In genomic region chr1:100351095-100351884, GRCh38 we compare ENCODE assay signal across 8 cellular contexts. TPM values are rescaled to one million over a fixed set of nuclear protein-coding genes. Genes with fewer than 3 reads are reported as not detected.
DNase-seq lines count a peak whose midpoint lies in the region; ATAC-seq and TF ChIP-seq lines count a peak whose summit lies in the region.

No MANE protein-coding gene starts in this region.

- peak overlapping the region; percentile 95 to 100 (median 98) for H3K27ac Mint-ChIP-seq in naive thymus-derived CD4-positive, alpha-beta T cell
- H3K27ac Mint-ChIP-seq in stimulated activated memory B cell treated with anti-CD40 and anti-IgM and Interleukin-4, amounts not matched to agents 10 μg/mL and 1 μg/mL and 100 μg/mL, for 72 hours = peak overlapping the region; percentile 92

- peaks cover 0 to 4% (median 0%) of the 10 kb centered on the region in 11 donors for H3K9me3 Mint-ChIP-seq in naive thymus-derived CD4-positive, alpha-beta T cell
- no peaks in the 10 kb centered on the region for H3K9me3 Mint-ChIP-seq in stimulated activated memory B cell treated with anti-CD40 and anti-IgM and Interleukin-4, amounts not matched to agents 10 μg/mL and 1 μg/mL and 100 μg/mL, for 72 hours

- peaks cover 0 to under 1% (median 0%) of the 10 kb centered on the region in 5 donors for H3K27me3 Mint-ChIP-seq in naive thymus-derived CD4-positive, alpha-beta T cell
- H3K27me3 Mint-ChIP-seq in stimulated activated memory B cell treated with anti-CD40 and anti-IgM and Interleukin-4, amounts not matched to agents 10 μg/mL and 1 μg/mL and 100 μg/mL, for 72 hours = no peaks in the 10 kb centered on the region

- peaks cover 23 to 35% (median 26%) of the 10 kb centered on the region in 7 donors for H3K4me1 Mint-ChIP-seq in naive thymus-derived CD4-positive, alpha-beta T cell
- H3K4me1 Mint-ChIP-seq in stimulated activated memory B cell treated with anti-CD40 and anti-IgM and Interleukin-4, amounts not matched to agents 10 μg/mL and 1 μg/mL and 100 μg/mL, for 72 hours = peaks cover 39% of the 10 kb centered on the region

- TF ChIP-seq CTCF in KMS-11 (conservative IDR thresholded peaks at IDR 0.05; ENCODE audit: low read depth, low read length) (peak; percentile 54), Peyer's patch (IDR thresholded peaks at IDR 0.05) (peak; percentile 5 to 22 (median 14)), fibroblast of lung (conservative IDR thresholded peaks at IDR 0.05 in 1 of 2, IDR thresholded peaks at IDR 0.05 in 1 of 2; ENCODE audit: low read depth in 1 of 2, low read length in 2 of 2) (peak in 1 of 2 donors; percentile 25)

- POLR2A ChIA-PET in naive thymus-derived CD4-positive, alpha-beta T cell (lab: Charles Lee) = interaction anchor here (0.6 to 9.3 kb wide), 16 partner anchors 10 to 108 kb away, joined by 3 to 196 read pairs (median 18); partner anchors contain the start of genes DBT and RTCA

- H3K9ac ChIP-seq in KMS-11 = peak overlapping the region; percentile 53
- H3K9ac ChIP-seq in fibroblast of lung (ENCODE audit: insufficient read depth, low read length) = peak overlapping the region; percentile 47

- H3K4me1 ChIP-seq in KMS-11 (ENCODE audit: low read depth, poor library complexity, severe bottlenecking) (peaks cover 24% of the 10 kb centered on the region), Peyer's patch (peaks cover 0 to 24% (median 4%) of the 10 kb centered on the region in 4 donors), fibroblast of lung (ENCODE audit: control insufficient read depth, extremely low read depth, insufficient read depth, low read length) (peaks cover 5% of the 10 kb centered on the region)
- peaks cover 10 to 19% of the 10 kb centered on the region in 2 donors for H3K4me1 ChIP-seq in naive thymus-derived CD4-positive, alpha-beta T cell (ENCODE audit: control insufficient read depth in 2 of 2, insufficient read depth in 2 of 2, low read length in 2 of 2)

- H3K79me2 ChIP-seq in KMS-11 (ENCODE audit: insufficient read depth, low read depth) (0 out of 2 replicates have a peak, but pooled peaks cover 5% of the 10 kb centered on the region), fibroblast of lung (ENCODE audit: control insufficient read depth, insufficient read depth, low read length) (no peaks in the 10 kb centered on the region)

- DNase-seq in Daoy (ENCODE audit: low read depth) (peak; percentile 97), Peyer's patch (peak; percentile 91 to 96 (median 96)), activated T-helper 1 cell treated with Interleukin-2 at 50 U/mL for 16 hours (ENCODE audit: low read depth) (peak; percentile 74), fibroblast of lung (ENCODE audit: low read depth in 2 of 2) (peak; percentile 90 to 91)
- peak; percentile 73 to 91 (median 85) for DNase-seq in naive thymus-derived CD4-positive, alpha-beta T cell

- intact Hi-C loops in naive thymus-derived CD4-positive, alpha-beta T cell (cut with micrococcal nuclease) = loop anchor here (1.0 to 5.0 kb wide), 14 partner anchors 54 to 886 kb away; partner anchors contain the start of genes DBT (in 1 of the 2), GPR88 (in 1 of the 2), RTCA (in 1 of the 2) and S1PR1 (in 1 of the 2)

- H3K4me3 ChIP-seq in KMS-11 (IDR thresholded peaks at IDR 0.05; ENCODE audit: insufficient read depth, low read depth, low read length) (no peak overlapping the region), Peyer's patch (peak overlapping the region; percentile 59 to 96 (median 92)), fibroblast of lung (replicated peaks in 1 of 4; ENCODE audit: control extremely low read depth in 1 of 4, insufficient read depth in 1 of 4, low read depth in 3 of 4, low read length in 4 of 4) (peak overlapping the region; percentile 54 to 93 (median 86))
- peak overlapping the region; percentile 94 for H3K4me3 ChIP-seq in naive thymus-derived CD4-positive, alpha-beta T cell (ENCODE audit: low read length)

- H3K4me2 ChIP-seq in KMS-11 (peak overlapping the region; percentile 58; the same call in 1 of the 2 replicates), fibroblast of lung (ENCODE audit: extremely low read depth, insufficient read depth, low read length) (peak overlapping the region; percentile 85)

- peaks cover 0 to 28% (median 20%) of the 10 kb centered on the region in 5 donors for H3K36me3 Mint-ChIP-seq in naive thymus-derived CD4-positive, alpha-beta T cell
- no peaks in the 10 kb centered on the region for H3K36me3 Mint-ChIP-seq in stimulated activated memory B cell treated with anti-CD40 and anti-IgM and Interleukin-4, amounts not matched to agents 10 μg/mL and 1 μg/mL and 100 μg/mL, for 72 hours

- CTCF ChIA-PET in naive thymus-derived CD4-positive, alpha-beta T cell (lab: Charles Lee) = interaction anchor here (0.7 to 5.1 kb wide), 8 partner anchors 9 to 113 kb away, joined by 3 to 81 read pairs (median 4); no protein-coding TSS in a partner anchor

- H3K27ac ChIP-seq in KMS-11 (peak overlapping the region; percentile 91), Peyer's patch (peak overlapping the region; percentile 82 to 96 (median 86)), fibroblast of lung (ENCODE audit: insufficient read depth, low read length) (peak overlapping the region; percentile 77)
- H3K27ac ChIP-seq in naive thymus-derived CD4-positive, alpha-beta T cell (ENCODE audit: low read depth, low read length) = peak overlapping the region; percentile 89

- H3K36me3 ChIP-seq in KMS-11 (ENCODE audit: insufficient read depth) = no peaks in the 10 kb centered on the region
- H3K36me3 ChIP-seq in Peyer's patch = no peaks in the 10 kb centered on the region
- no peaks in the 10 kb centered on the region for H3K36me3 ChIP-seq in fibroblast of lung (ENCODE audit: control insufficient read depth, insufficient read depth, low read length)
- H3K36me3 ChIP-seq in naive thymus-derived CD4-positive, alpha-beta T cell (ENCODE audit: control insufficient read depth in 2 of 3, insufficient read depth in 3 of 3, low read length in 3 of 3) = peaks cover 0 to 17% (median 5%) of the 10 kb centered on the region in 3 experiments

- H3K9me3 ChIP-seq in Peyer's patch (no peaks in the 10 kb centered on the region), fibroblast of lung (ENCODE audit: control insufficient read depth, insufficient read depth, low read depth, low read length) (no peaks in the 10 kb centered on the region)
- no peaks in the 10 kb centered on the region for H3K9me3 ChIP-seq in naive thymus-derived CD4-positive, alpha-beta T cell (ENCODE audit: control insufficient read depth in 2 of 3, low read length in 3 of 3)

- peak overlapping the region; percentile 89 to 100 (median 98) for H3K4me3 Mint-ChIP-seq in naive thymus-derived CD4-positive, alpha-beta T cell
- peak overlapping the region; percentile 99 for H3K4me3 Mint-ChIP-seq in stimulated activated memory B cell treated with anti-CD40 and anti-IgM and Interleukin-4, amounts not matched to agents 10 μg/mL and 1 μg/mL and 100 μg/mL, for 72 hours

- no peaks in the 10 kb centered on the region for H4K20me1 ChIP-seq in KMS-11 (ENCODE audit: insufficient read depth)
- no peaks in the 10 kb centered on the region for H4K20me1 ChIP-seq in fibroblast of lung (ENCODE audit: control insufficient read depth, extremely low read depth, insufficient read depth, low read length)

- ATAC-seq in GM21786 (IDR thresholded peaks at IDR 0.05; ENCODE audit: unreplicated experiment) = peak; percentile 58
- peak; percentile 82 for ATAC-seq in naive thymus-derived CD4-positive, alpha-beta T cell
- ATAC-seq in stimulated activated memory B cell treated with anti-CD40 and anti-IgM and Interleukin-4, amounts not matched to agents 10 μg/mL and 1 μg/mL and 100 μg/mL, for 72 hours = peak; percentile 80

- H3K27me3 ChIP-seq in KMS-11 (ENCODE audit: insufficient read depth, low read depth) (no peaks in the 10 kb centered on the region), Peyer's patch (no peaks in the 10 kb centered on the region), fibroblast of lung (ENCODE audit: control insufficient read depth, insufficient read depth, low read length) (no peaks in the 10 kb centered on the region)
- H3K27me3 ChIP-seq in naive thymus-derived CD4-positive, alpha-beta T cell (ENCODE audit: control insufficient read depth in 2 of 2, insufficient read depth in 2 of 2, low read length in 2 of 2) = no peaks in the 10 kb centered on the region

- TF ChIP-seq POLR2A in Peyer's patch (IDR thresholded peaks at IDR 0.05) = peak; percentile 58 to 71

- peak overlapping the region; percentile 84 for H2AFZ ChIP-seq in KMS-11 (ENCODE audit: low read depth)
- peak overlapping the region; percentile 80 for H2AFZ ChIP-seq in fibroblast of lung (ENCODE audit: low read length)

RNA-seq across cellular contexts. Expression of gene CDC14A, which starts 1.0 kb away (rescaled TPM):
- 4.6 and 5.1 TPM in 2 replicates for total RNA-seq in Daoy (2014; rRNA removed; shearing (Covaris generic))
- 10 to 100 TPM; 51.2 to 97.6 (median 81.2) TPM for total RNA-seq in Peyer's patch
- total RNA-seq in fibroblast of lung = 3.3 and 3.5 TPM in 2 replicates
- polyA plus RNA-seq in fibroblast of lung = 1.4 and 2.5 TPM in 2 replicates
- 0.51 and 1.2 TPM in 2 replicates for polyA plus RNA-seq in fibroblast of lung (2012)
- polyA minus RNA-seq in fibroblast of lung (ENCODE audit: low replicate concordance) = 0.37 and 1.1 TPM in 2 replicates
- total RNA-seq in naive thymus-derived CD4-positive, alpha-beta T cell = 100 to 1,000 TPM in 2 of 5 experiments, 10 to 100 TPM in 3; 47.1 to 136 (median 85.1) TPM
- 10 to 100 TPM; 53.2 to 54.7 TPM for polyA plus RNA-seq in naive thymus-derived CD4-positive, alpha-beta T cell
